In genomic region chr10:17065273-17065672, GRCh38 we compare ENCODE assay signal across 30 cellular contexts.
"Had no signal": no experiment of that assay in that cellular context is flagged by ENCODE, and none has a peak within 500 bp of the region (broad histone marks: within the 10 kb centered on the region; RNA-seq: fewer than 3 reads in every experiment).

No MANE protein-coding gene starts in this region.

- DNase-seq: activated B cell treated with CpG ODN at 0.5 μM for 24 hours; activated CD4-positive, alpha-beta T cell treated with anti-CD3 and anti-CD28 coated beads for 48 hours; activated CD4-positive, alpha-beta T cell treated with anti-CD3 and anti-CD28 coated beads, Interleukin-2, amount 50 U/mL, for 1 hour; activated CD4-positive, alpha-beta T cell treated with anti-CD3 and anti-CD28 coated beads, Interleukin-2, amount 50 U/mL, for 48 hours; activated CD8-positive, alpha-beta memory T cell treated with anti-CD3 and anti-CD28 coated beads for 24 hours; activated CD8-positive, alpha-beta T cell treated with anti-CD3 and anti-CD28 coated beads for 36 hours; activated effector memory CD4-positive, alpha-beta T cell treated with anti-CD3 and anti-CD28 coated beads, Interleukin-2, amount 50 U/mL, for 16 hours; activated naive CD4-positive, alpha-beta T cell treated with anti-CD3 and anti-CD28 coated beads for 36 hours; activated naive CD8-positive, alpha-beta T cell treated with anti-CD3 and anti-CD28 coated beads for 36 hours; activated naive CD8-positive, alpha-beta T cell treated with anti-CD3 and anti-CD28 coated beads, Interleukin-2, amount 50 U/mL, for 24 hours; activated T-cell treated with anti-CD3 and anti-CD28 coated beads, Interleukin-2, amount 50 U/mL, for 4 hours; adrenal gland; amygdala; aorta; central memory CD4-positive, alpha-beta T cell; cerebellar nuclear complex; colonic mucosa; effector CD8-positive, alpha-beta T cell; head of caudate nucleus; T-helper 1 cell; T-helper 17 cell; WERI-Rb-1 had no signal

- H3K9me3 ChIP-seq: adrenal gland, breast epithelium, colonic mucosa had no signal

- H3K27ac ChIP-seq: adrenal gland, breast epithelium, cardiac muscle cell, colonic mucosa, WERI-Rb-1 had no signal

- H3K9me3 Mint-ChIP-seq: activated naive CD4-positive, alpha-beta T cell treated with anti-CD3 and anti-CD28 coated beads for 36 hours; activated naive CD4-positive, alpha-beta T cell treated with anti-CD3 and anti-CD28 coated beads, Interleukin-2, amount 50 U/mL, for 24 hours; activated naive CD8-positive, alpha-beta T cell treated with anti-CD3 and anti-CD28 coated beads, Interleukin-2, amount 50 U/mL, for 24 hours; activated T-cell treated with anti-CD3 and anti-CD28 coated beads, Interleukin-2, amount 50 U/mL, for 4 hours; activated T-helper 1 cell treated with anti-CD3 and anti-CD28 coated beads, Interleukin-12 subunit alpha, Interleukin-12 subunit beta, Interleukin-2, Interleukin-4 antibody, amounts not matched to agents 30 ng/mL and 10 ng/mL and 1 ng/mL, durations not matched to agents 14 hours and 24 hours and 36 hours; activated T-helper 2 cell treated with anti-CD3 and anti-CD28 coated beads, Interferon-gamma antibody, Interleukin-2, Interleukin-4, amounts not matched to agents 10 μg/mL and 5 μg/mL and 100 μg/mL, durations not matched to agents 14 hours and 24 hours and 36 hours had no signal

- H3K27me3 Mint-ChIP-seq: activated B cell treated with CpG ODN at 0.5 μM for 24 hours; activated CD8-positive, alpha-beta T cell treated with anti-CD3 and anti-CD28 coated beads for 36 hours; activated naive CD4-positive, alpha-beta T cell treated with anti-CD3 and anti-CD28 coated beads, Interleukin-2, amount 50 U/mL, for 24 hours; activated naive CD8-positive, alpha-beta T cell treated with anti-CD3 and anti-CD28 coated beads for 36 hours; activated naive CD8-positive, alpha-beta T cell treated with anti-CD3 and anti-CD28 coated beads, Interleukin-2, amount 50 U/mL, for 24 hours; brain; T-helper 17 cell had no signal

- FAIRE-seq: endometrium, frontal cortex had no signal

- H3K27me3 ChIP-seq: adrenal gland, breast epithelium, cardiac muscle cell, colonic mucosa had no signal

- H3K4me3 Mint-ChIP-seq: activated B cell treated with CpG ODN at 0.5 μM for 24 hours; activated CD8-positive, alpha-beta T cell treated with anti-CD3 and anti-CD28 coated beads for 36 hours; activated naive CD4-positive, alpha-beta T cell treated with anti-CD3 and anti-CD28 coated beads for 36 hours; activated naive CD4-positive, alpha-beta T cell treated with anti-CD3 and anti-CD28 coated beads, Interleukin-2, amount 50 U/mL, for 24 hours; activated naive CD8-positive, alpha-beta T cell treated with anti-CD3 and anti-CD28 coated beads for 36 hours; activated naive CD8-positive, alpha-beta T cell treated with anti-CD3 and anti-CD28 coated beads, Interleukin-2, amount 50 U/mL, for 24 hours; activated T-cell treated with anti-CD3 and anti-CD28 coated beads, Interleukin-2, amount 50 U/mL, for 4 hours; activated T-helper 1 cell treated with anti-CD3 and anti-CD28 coated beads, Interleukin-12 subunit alpha, Interleukin-12 subunit beta, Interleukin-2, Interleukin-4 antibody, amounts not matched to agents 30 ng/mL and 10 ng/mL and 1 ng/mL, durations not matched to agents 14 hours and 24 hours and 36 hours; brain; T-helper 17 cell had no signal

- H3K4me1 ChIP-seq: colonic mucosa had no signal

- H3K36me3 ChIP-seq: adrenal gland, breast epithelium, cardiac muscle cell, colonic mucosa, WERI-Rb-1 had no signal

- H3K27ac Mint-ChIP-seq: activated B cell treated with CpG ODN at 0.5 μM for 24 hours; activated CD8-positive, alpha-beta T cell treated with anti-CD3 and anti-CD28 coated beads for 36 hours; activated naive CD4-positive, alpha-beta T cell treated with anti-CD3 and anti-CD28 coated beads for 36 hours; activated naive CD4-positive, alpha-beta T cell treated with anti-CD3 and anti-CD28 coated beads, Interleukin-2, amount 50 U/mL, for 24 hours; activated naive CD8-positive, alpha-beta T cell treated with anti-CD3 and anti-CD28 coated beads for 36 hours; activated naive CD8-positive, alpha-beta T cell treated with anti-CD3 and anti-CD28 coated beads, Interleukin-2, amount 50 U/mL, for 24 hours; activated T-helper 1 cell treated with anti-CD3 and anti-CD28 coated beads, Interleukin-12 subunit alpha, Interleukin-12 subunit beta, Interleukin-2, Interleukin-4 antibody, amounts not matched to agents 30 ng/mL and 10 ng/mL and 1 ng/mL, durations not matched to agents 14 hours and 24 hours and 36 hours; activated T-helper 2 cell treated with anti-CD3 and anti-CD28 coated beads, Interferon-gamma antibody, Interleukin-2, Interleukin-4, amounts not matched to agents 10 μg/mL and 5 μg/mL and 100 μg/mL, durations not matched to agents 14 hours and 24 hours and 36 hours; brain; T-helper 17 cell had no signal

- H3K4me3 ChIP-seq: adrenal gland, breast epithelium, cardiac muscle cell, colonic mucosa had no signal
